ENCODE assay signal across 19 cellular contexts in the genomic region with DNA sequence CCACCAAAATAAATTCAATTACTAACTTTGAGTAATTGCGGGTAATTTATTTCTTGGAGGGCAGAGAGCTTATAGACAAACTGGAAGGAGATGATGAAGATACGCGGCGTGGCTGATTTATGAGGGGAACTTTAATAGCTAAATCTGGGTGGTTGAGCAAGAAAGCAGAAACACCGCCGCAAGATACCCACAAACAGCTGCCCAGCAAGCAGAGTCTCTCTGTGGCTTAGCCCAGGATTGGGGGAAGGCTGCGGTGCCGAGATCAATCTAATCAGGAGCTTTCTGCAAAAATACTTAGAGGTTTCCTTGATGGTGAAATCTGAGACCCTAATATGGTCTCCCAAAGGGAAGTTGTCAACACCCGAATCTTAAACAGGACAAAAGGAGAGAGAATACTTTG.
"Had no signal": no experiment of that assay in that cellular context is flagged by ENCODE, and none has a peak within 500 bp of the region (broad histone marks: within the 10 kb centered on the region; RNA-seq: fewer than 3 reads in every experiment).

No MANE protein-coding gene starts in this region.

- H3K27me3 ChIP-seq: brain microvascular endothelial cell, right atrium auricular region, upper lobe of left lung had no signal

- DNase-seq: activated CD4-positive, alpha-beta T cell treated with anti-CD3 and anti-CD28 coated beads, Interleukin-2, amount 10 ng/mL, durations not matched to agents 24 days and 14 days; activated CD8-positive, alpha-beta T cell treated with anti-CD3 and anti-CD28 coated beads for 36 hours; activated gamma-delta T cell treated with Interleukin-2 at 50 U/mL for 16 hours; aorta; brain microvascular endothelial cell; caudate nucleus; dermis blood vessel endothelial cell; effector CD8-positive, alpha-beta T cell; foreskin melanocyte; pancreas; psoas muscle; stimulated activated CD4-positive, alpha-beta T cell treated with anti-CD3 and anti-CD28 coated beads, Interleukin-12 subunit alpha, Interleukin-12 subunit beta, amount 100 ng/mL, for 4 hours; stimulated activated CD4-positive, alpha-beta T cell treated with anti-CD3 and anti-CD28 coated beads, Interleukin-4, amount 100 ng/mL, for 4 hours; stimulated activated naive CD8-positive, alpha-beta T cell treated with anti-CD3 and anti-CD28 coated beads, Interleukin-15, Interleukin-2, amounts not matched to agents 100 U/mL and 50 U/mL, for 24 hours; upper lobe of left lung had no signal

- H3K27ac ChIP-seq: brain microvascular endothelial cell, pancreas, psoas muscle, right atrium auricular region, upper lobe of left lung, VCaP had no signal

- ATAC-seq: activated CD4-positive, CD25-positive, alpha-beta regulatory T cell treated with anti-CD3 and anti-CD28 coated beads, Interleukin-2, amount 50 U/mL, for 24 hours; activated CD8-positive, alpha-beta T cell treated with anti-CD3 and anti-CD28 coated beads for 36 hours; activated naive CD4-positive, alpha-beta T cell treated with anti-CD3 and anti-CD28 coated beads, Interleukin-2, amount 50 U/mL, for 72 hours; pancreas; psoas muscle; stimulated activated naive CD8-positive, alpha-beta T cell treated with anti-CD3 and anti-CD28 coated beads, Interleukin-15, Interleukin-2, amounts not matched to agents 100 U/mL and 50 U/mL, for 24 hours had no signal

- H3K36me3 ChIP-seq: brain microvascular endothelial cell, pancreas, right atrium auricular region, upper lobe of left lung had no signal

- H3K4me1 ChIP-seq: pancreas, psoas muscle, right atrium auricular region, upper lobe of left lung had no signal

- H3K4me3 ChIP-seq: pancreas, psoas muscle, right atrium auricular region, upper lobe of left lung had no signal

- H3K9me3 ChIP-seq: pancreas, psoas muscle, right atrium auricular region, upper lobe of left lung had no signal
